ENCODE assay signal across 21 cellular contexts in genomic region chr5:55933377-55934116, GRCh38.
DNase-seq lines count a peak whose midpoint lies in the region; ATAC-seq, FAIRE-seq and TF ChIP-seq lines count a peak whose summit lies in the region.
"Had no signal": no experiment of that assay in that cellular context is flagged by ENCODE, and none has a peak within 500 bp of the region (broad histone marks: within the 10 kb centered on the region; RNA-seq: fewer than 3 reads in every experiment).

No MANE protein-coding gene starts in this region.

- no peak overlapping the region for H3K4me2 ChIP-seq in K562 (ENCODE audit: insufficient read depth, low read length)

- POLR2A ChIA-PET in MCF 10A (lab: Yijun Ruan, JAX): interaction anchor here (0.6 to 1.4 kb wide), 3 partner anchors 11 to 78 kb away, joined by 3 read pairs; no protein-coding TSS in a partner anchor
- POLR2A ChIA-PET in K562 (lab: Yijun Ruan, JAX): interaction anchor here (1.1 to 2.0 kb wide), 2 partner anchors 9 to 10 kb away, joined by 3 to 8 read pairs; no protein-coding TSS in a partner anchor

- H3K9me1 ChIP-seq in K562 (ENCODE audit: control insufficient read depth, insufficient read depth, low read length): no peaks in the 10 kb centered on the region

- H3K9me3 Mint-ChIP-seq in MCF 10A (ENCODE audit: unreplicated experiment) (no peaks in the 10 kb centered on the region), mesothelial cell of epicardium (no peaks in the 10 kb centered on the region)
- H3K9me3 Mint-ChIP-seq in stimulated activated effector memory CD8-positive, alpha-beta T cell treated with anti-CD3 and anti-CD28 coated beads, Interleukin-12 subunit alpha, Interleukin-12 subunit beta, amount 100 ng/mL, for 72 hours: no peaks in the 10 kb centered on the region
- no peaks in the 10 kb centered on the region for H3K9me3 Mint-ChIP-seq in stimulated activated naive B cell treated with anti-CD40 and anti-IgM and Interleukin-4, amounts not matched to agents 10 μg/mL and 1 μg/mL and 100 μg/mL, for 72 hours
- H3K9me3 Mint-ChIP-seq: activated naive CD8-positive, alpha-beta T cell treated with anti-CD3 and anti-CD28 coated beads for 36 hours had no signal

- no peaks in the 10 kb centered on the region for H3K27me3 Mint-ChIP-seq in MCF 10A (ENCODE audit: insufficient read depth, unreplicated experiment)
- H3K27me3 Mint-ChIP-seq in mesothelial cell of epicardium (ENCODE audit: low read depth): no peaks in the 10 kb centered on the region
- H3K27me3 Mint-ChIP-seq in stimulated activated naive B cell treated with anti-CD40 and anti-IgM and Interleukin-4, amounts not matched to agents 10 μg/mL and 1 μg/mL and 100 μg/mL, for 72 hours: no peaks in the 10 kb centered on the region
- H3K27me3 Mint-ChIP-seq: activated naive CD8-positive, alpha-beta T cell treated with anti-CD3 and anti-CD28 coated beads for 36 hours had no signal

- H3K27ac ChIP-seq in breast epithelium (peak overlapping the region; percentile 14 to 73), K562 (ENCODE audit: extremely low read depth, low read depth, low read length) (no peak overlapping the region)
- H3K27ac ChIP-seq: VCaP had no signal

- H3K27ac Mint-ChIP-seq in MCF 10A (ENCODE audit: low read depth, unreplicated experiment) (no peak overlapping the region), mesothelial cell of epicardium (peak overlapping the region; percentile 22)
- no peak overlapping the region for H3K27ac Mint-ChIP-seq in stimulated activated effector memory CD8-positive, alpha-beta T cell treated with anti-CD3 and anti-CD28 coated beads, Interleukin-12 subunit alpha, Interleukin-12 subunit beta, amount 100 ng/mL, for 72 hours
- no peak overlapping the region for H3K27ac Mint-ChIP-seq in stimulated activated naive B cell treated with anti-CD40 and anti-IgM and Interleukin-4, amounts not matched to agents 10 μg/mL and 1 μg/mL and 100 μg/mL, for 72 hours
- H3K27ac Mint-ChIP-seq: activated naive CD8-positive, alpha-beta T cell treated with anti-CD3 and anti-CD28 coated beads for 36 hours had no signal

- H3K4me1 ChIP-seq in breast epithelium (no peaks in the 10 kb centered on the region), K562 (replicated peaks in 1 of 2; ENCODE audit: control insufficient read depth in 2 of 2, insufficient read depth in 2 of 2, low read length in 2 of 2) (no peaks in the 10 kb centered on the region; a peak in 1 of 5 replicates)

- TF ChIP-seq RAD21 in K562 (CRISPR knock-in tag; conservative IDR thresholded peaks at IDR 0.05 in 1 of 2, IDR thresholded peaks at IDR 0.05 in 1 of 2): no peak

- no TSS peak for BruUV-seq in MCF 10A (replicated peaks; lab: Mats Ljungman, UMichigan)
- no TSS peak for BruUV-seq in K562 (replicated peaks; lab: Mats Ljungman, UMichigan)

- H3K36me3 Mint-ChIP-seq in MCF 10A (ENCODE audit: insufficient read depth, unreplicated experiment) (peaks cover 19% of the 10 kb centered on the region), mesothelial cell of epicardium (no peaks in the 10 kb centered on the region)
- peaks cover 15% of the 10 kb centered on the region for H3K36me3 Mint-ChIP-seq in stimulated activated effector memory CD8-positive, alpha-beta T cell treated with anti-CD3 and anti-CD28 coated beads, Interleukin-12 subunit alpha, Interleukin-12 subunit beta, amount 100 ng/mL, for 72 hours
- H3K36me3 Mint-ChIP-seq in stimulated activated naive B cell treated with anti-CD40 and anti-IgM and Interleukin-4, amounts not matched to agents 10 μg/mL and 1 μg/mL and 100 μg/mL, for 72 hours: no peaks in the 10 kb centered on the region
- H3K36me3 Mint-ChIP-seq: activated naive CD8-positive, alpha-beta T cell treated with anti-CD3 and anti-CD28 coated beads for 36 hours had no signal

- 0 out of 2 replicates have a peak, but pooled peaks cover 2% of the 10 kb centered on the region for H4K20me1 ChIP-seq in K562 (replicated peaks; ENCODE audit: control insufficient read depth, insufficient read depth, low read length)

- H3K4me3 Mint-ChIP-seq in MCF 10A (ENCODE audit: unreplicated experiment): no peak overlapping the region
- no peak overlapping the region for H3K4me3 Mint-ChIP-seq in mesothelial cell of epicardium
- no peak overlapping the region for H3K4me3 Mint-ChIP-seq in stimulated activated effector memory CD8-positive, alpha-beta T cell treated with anti-CD3 and anti-CD28 coated beads, Interleukin-12 subunit alpha, Interleukin-12 subunit beta, amount 100 ng/mL, for 72 hours
- no peak overlapping the region for H3K4me3 Mint-ChIP-seq in stimulated activated naive B cell treated with anti-CD40 and anti-IgM and Interleukin-4, amounts not matched to agents 10 μg/mL and 1 μg/mL and 100 μg/mL, for 72 hours
- H3K4me3 Mint-ChIP-seq: activated naive CD8-positive, alpha-beta T cell treated with anti-CD3 and anti-CD28 coated beads for 36 hours; CD14-positive monocyte had no signal

- TF ChIP-seq CTCF in breast epithelium (IDR thresholded peaks at IDR 0.05) (no peak), MCF 10A (IDR thresholded peaks at IDR 0.05; ENCODE audit: unreplicated experiment) (no peak), K562 (IDR thresholded peaks at IDR 0.05 in 2 of 3, conservative IDR thresholded peaks at IDR 0.05 in 1 of 3; ENCODE audit: insufficient read depth in 2 of 3, low read depth in 1 of 3, low read length in 3 of 3) (no peak), mesothelial cell of epicardium (IDR thresholded peaks at IDR 0.05; ENCODE audit: unreplicated experiment) (no peak)

- TF ChIP-seq EP300 in K562 (IDR thresholded peaks at IDR 0.05; ENCODE audit: low read length): no peak

- DNase-seq in breast epithelium (ENCODE audit: low spot score in 2 of 2) (no peak), MCF 10A (ENCODE audit: unreplicated experiment) (no peak), K562 (ENCODE audit: extremely low read depth in 1 of 4, low spot score in 3 of 4) (no peak), mesothelial cell of epicardium (ENCODE audit: low spot score in 2 of 2, unreplicated experiment in 2 of 2) (no peak), islet precursor cell (no peak)
- DNase-seq in stimulated activated effector memory CD8-positive, alpha-beta T cell treated with anti-CD3 and anti-CD28 coated beads, Interleukin-12 subunit alpha, Interleukin-12 subunit beta, amount 100 ng/mL, for 72 hours (ENCODE audit: low spot score in 2 of 2): no peak
- no peak for DNase-seq in stimulated activated naive B cell treated with anti-CD40 and anti-IgM and Interleukin-4, amounts not matched to agents 10 μg/mL and 1 μg/mL and 100 μg/mL, for 72 hours
- DNase-seq: activated naive CD8-positive, alpha-beta T cell treated with anti-CD3 and anti-CD28 coated beads for 36 hours; activated T-cell treated with anti-CD3 and anti-CD28 coated beads for 4 hours; cortex of kidney; glutamatergic neuron; left colon; NCI-H1105 treated with DMSO at 0.1 percent for 48 hours; nucleus accumbens; retina; substantia nigra; T-helper 2 cell had no signal

- CTCF ChIA-PET in MCF 10A (lab: Yijun Ruan, JAX): interaction anchor here (0.6 to 7.2 kb wide), 4 partner anchors 44 to 350 kb away, joined by 3 to 124 read pairs (median 4); no protein-coding TSS in a partner anchor
- CTCF ChIA-PET in K562 (lab: Yijun Ruan, JAX; ENCODE audit: low intra/inter-chr PET ratio): no interaction called here

- no peak overlapping the region for H3K9ac ChIP-seq in K562 (ENCODE audit: insufficient read depth in 1 of 2, low read depth in 2 of 2, low read length in 2 of 2)

- H3K4me3 ChIP-seq in breast epithelium (no peak overlapping the region), K562 (no peak overlapping the region)

- WGBS in K562 (ENCODE audit: insufficient coverage, low coverage, missing lambda C conversion rate): 47% methylated on average over 14 of the region's 14 CpGs

- H2AFZ ChIP-seq in K562 (ENCODE audit: low read depth, low read length): no peak overlapping the region

- ATAC-seq in K562: no peak
- ATAC-seq in stimulated activated effector memory CD8-positive, alpha-beta T cell treated with anti-CD3 and anti-CD28 coated beads, Interleukin-12 subunit alpha, Interleukin-12 subunit beta, amount 100 ng/mL, for 72 hours: no peak
- no peak for ATAC-seq in HG03139 (IDR thresholded peaks at IDR 0.05; ENCODE audit: unreplicated experiment)
- ATAC-seq in stimulated activated naive B cell treated with anti-CD40 and anti-IgM and Interleukin-4, amounts not matched to agents 10 μg/mL and 1 μg/mL and 100 μg/mL, for 72 hours (replicated peaks): no peak

- H3K4me1 Mint-ChIP-seq in MCF 10A (ENCODE audit: insufficient read depth, unreplicated experiment): no peaks in the 10 kb centered on the region
- H3K4me1 Mint-ChIP-seq in mesothelial cell of epicardium: no peaks in the 10 kb centered on the region
- no peaks in the 10 kb centered on the region for H3K4me1 Mint-ChIP-seq in stimulated activated effector memory CD8-positive, alpha-beta T cell treated with anti-CD3 and anti-CD28 coated beads, Interleukin-12 subunit alpha, Interleukin-12 subunit beta, amount 100 ng/mL, for 72 hours
- H3K4me1 Mint-ChIP-seq in stimulated activated naive B cell treated with anti-CD40 and anti-IgM and Interleukin-4, amounts not matched to agents 10 μg/mL and 1 μg/mL and 100 μg/mL, for 72 hours: peaks cover 0 to 2% of the 10 kb centered on the region in 2 donors
- H3K4me1 Mint-ChIP-seq: CD14-positive monocyte had no signal

- no peaks in the 10 kb centered on the region for H3K36me3 ChIP-seq in breast epithelium
- no peaks in the 10 kb centered on the region for H3K36me3 ChIP-seq in K562 (ENCODE audit: control insufficient read depth, insufficient read depth, low read length)

- no peak for FAIRE-seq in K562 (lab: Jason Lieb, UNC)
- FAIRE-seq: endometrium had no signal

- TF ChIP-seq POLR2A in breast epithelium (IDR thresholded peaks at IDR 0.05) (no peak), K562 (conservative IDR thresholded peaks at IDR 0.05) (no peak)

- H3K9me3 ChIP-seq in breast epithelium: no peaks in the 10 kb centered on the region
- H3K9me3 ChIP-seq in K562 (replicated peaks; ENCODE audit: control insufficient read depth, insufficient read depth, low read depth, low read length): no peaks in the 10 kb centered on the region

- intact Hi-C loops in breast epithelium (cut with DNase I; ENCODE audit: low total_unique reads): no loop called here
- intact Hi-C loops in MCF 10A (cut with micrococcal nuclease): no loop called here
- intact Hi-C loops in K562 (cut with micrococcal nuclease): loop anchor here (5.0 kb wide), 1 partner anchor 761 kb away; the partner anchor contains the start of gene CDC20B

- H3K27me3 ChIP-seq in breast epithelium: no peaks in the 10 kb centered on the region
- H3K27me3 ChIP-seq in K562 (ENCODE audit: control insufficient read depth in 2 of 2, insufficient read depth in 2 of 2, low read length in 2 of 2): peaks cover 3 to 15% of the 10 kb centered on the region in 2 experiments; a peak in 2 of 5 replicates

- in situ Hi-C loops in K562 (cut with MboI): loop anchor here (10.0 to 25.0 kb wide), 2 partner anchors 141 to 904 kb away; no protein-coding TSS in a partner anchor

- no peaks in the 10 kb centered on the region for H3K79me2 ChIP-seq in K562 (ENCODE audit: control insufficient read depth, insufficient read depth, low read length)

TF ChIP-seq in K562, 482 proteins besides CTCF, POLR2A, EP300 and RAD21 (continues in another document):
- TF ChIP-seq ATF1 (CRISPR knock-in tag; IDR thresholded peaks at IDR 0.05): no peak
- peak; percentile 49 for TF ChIP-seq ATF1 (tag; IDR thresholded peaks at IDR 0.05)
